Comparison of ENCODE assay signal across 1 cellular context in genomic region chr7:75621124-75621523, GRCh38.
TF ChIP-seq lines count a peak whose summit lies in the region.

No MANE protein-coding gene starts in this region.

TF ChIP-seq in H1, 55 proteins besides CTCF, POLR2A, EP300 and RAD21 (continued from another document):
- no peak for TF ChIP-seq CHD7 (IDR thresholded peaks at IDR 0.05; ENCODE audit: insufficient replicate concordance, low read length)
- TF ChIP-seq SIN3A (conservative IDR thresholded peaks at IDR 0.05 in 1 of 2, IDR thresholded peaks at IDR 0.05 in 1 of 2; ENCODE audit: low read depth in 1 of 2, low read length in 2 of 2): no peak
- no peak for TF ChIP-seq ZNF274 (IDR thresholded peaks at IDR 0.05; ENCODE audit: borderline replicate concordance, extremely low read depth, low read length)
- TF ChIP-seq E2F6 (IDR thresholded peaks at IDR 0.05): no peak
- TF ChIP-seq JUN (IDR thresholded peaks at IDR 0.05; ENCODE audit: low read depth, low read length): no peak
- no peak for TF ChIP-seq MAX (IDR thresholded peaks at IDR 0.05)
- TF ChIP-seq ATF2 (IDR thresholded peaks at IDR 0.05; ENCODE audit: low read length): no peak
- TF ChIP-seq CHD1 (IDR thresholded peaks at IDR 0.05; ENCODE audit: low read depth, low read length): no peak
- no peak for TF ChIP-seq CEBPB (IDR thresholded peaks at IDR 0.05; ENCODE audit: low read depth, low read length)
- no peak for TF ChIP-seq CTBP2 (IDR thresholded peaks at IDR 0.05; ENCODE audit: borderline replicate concordance, insufficient read depth, insufficient read length, low read length)
